ENCODE assay signal across 8 cellular contexts in genomic region chr16:11296706-11297491, GRCh38. TPM values are rescaled to one million over a fixed set of nuclear protein-coding genes. Genes with fewer than 3 reads are reported as not detected.
DNase-seq lines count a peak whose midpoint lies in the region; ATAC-seq lines count a peak whose summit lies in the region.

No MANE protein-coding gene starts in this region.

- peaks cover 3% of the 10 kb centered on the region for H3K4me1 ChIP-seq in effector memory CD4-positive, alpha-beta T cell (ENCODE audit: control insufficient read depth, insufficient read depth, low read length, poor library complexity, severe bottlenecking)

- H3K27ac ChIP-seq in effector memory CD4-positive, alpha-beta T cell (ENCODE audit: insufficient read depth, low read length, poor library complexity, severe bottlenecking), result no peak overlapping the region

- intact Hi-C loops in posterior cingulate gyrus (cut with DNase I), result no loop called here

- no peaks in the 10 kb centered on the region for H3K27me3 ChIP-seq in effector memory CD4-positive, alpha-beta T cell (replicated peaks; ENCODE audit: control insufficient read depth, insufficient read depth, low read length, poor library complexity, severe bottlenecking)

- no peak for DNase-seq in effector memory CD4-positive, alpha-beta T cell
- DNase-seq in renal cortical epithelial cell (ENCODE audit: low read depth) (peak; percentile 65), NCI-H446 (lab: John Stamatoyannopoulos, UW) (no peak), medulla oblongata (ENCODE audit: extremely low spot score) (no peak), posterior cingulate gyrus (no peak), NCI-H1930 (lab: John Stamatoyannopoulos, UW) (no peak)

- no peaks in the 10 kb centered on the region for H3K9me3 ChIP-seq in effector memory CD4-positive, alpha-beta T cell (ENCODE audit: control insufficient read depth, low read length)

- ATAC-seq in GM19324 (IDR thresholded peaks at IDR 0.05; ENCODE audit: low FRiP score, unreplicated experiment), result peak; percentile 13
- ATAC-seq in HG03457 (IDR thresholded peaks at IDR 0.05; ENCODE audit: unreplicated experiment), result peak; percentile 16

- H3K4me3 ChIP-seq in effector memory CD4-positive, alpha-beta T cell (ENCODE audit: insufficient read depth, low read depth, low read length, poor library complexity, severe bottlenecking), result peak overlapping the region; percentile 40

- no peaks in the 10 kb centered on the region for H3K36me3 ChIP-seq in effector memory CD4-positive, alpha-beta T cell (ENCODE audit: control insufficient read depth, insufficient read depth, low read length)

RNA-seq across cellular contexts. Expression of gene PRM1, which starts 15.8 kb away (rescaled TPM):
- not detected in 2 replicates for total RNA-seq in renal cortical epithelial cell

RNA-seq across cellular contexts. Expression of gene PRM2, which starts 20.6 kb away (rescaled TPM):
- total RNA-seq in renal cortical epithelial cell, result not detected in 2 replicates

RNA-seq across cellular contexts. Expression of gene PRM3, which starts 23.5 kb away (rescaled TPM):
- total RNA-seq in renal cortical epithelial cell, result not detected in 2 replicates

RNA-seq across cellular contexts. Expression of gene TNP2, which starts 27.8 kb away (rescaled TPM):
- total RNA-seq in renal cortical epithelial cell, result not detected in 2 replicates

RNA-seq across cellular contexts. Expression of gene SOCS1, which starts 40.9 kb away (rescaled TPM):
- 1.0 and 4.2 TPM in 2 replicates for total RNA-seq in renal cortical epithelial cell
